Comparison of ENCODE assay signal across 9 cellular contexts in genomic region chr15:73996267-73996666, GRCh38. TPM values are rescaled to one million over a fixed set of nuclear protein-coding genes. Genes with fewer than 3 reads are reported as not detected.
A peak's percentile ranks its signal among the peaks of the same experiment; 100 is the strongest.
DNase-seq lines count a peak whose midpoint lies in the region; ATAC-seq and TF ChIP-seq lines count a peak whose summit lies in the region.
"Had no signal": no experiment of that assay in that cellular context is flagged by ENCODE, and none has a peak within 500 bp of the region (broad histone marks: within the 10 kb centered on the region; RNA-seq: fewer than 3 reads in every experiment).

No MANE protein-coding gene starts in this region.

- peaks cover 13% of the 10 kb centered on the region for H3K36me3 Mint-ChIP-seq in activated naive CD4-positive, alpha-beta T cell treated with anti-CD3 and anti-CD28 coated beads for 36 hours (ENCODE audit: low read depth)

- H3K4me3 ChIP-seq in ascending aorta: peak overlapping the region; percentile 92 to 99
- peak overlapping the region; percentile 6 for H3K4me3 ChIP-seq in lung
- peak overlapping the region in 3 of 4 donors; percentile 9 to 88 (median 79) for H3K4me3 ChIP-seq in transverse colon

- TF ChIP-seq EP300 in transverse colon (IDR thresholded peaks at IDR 0.05; ENCODE audit: low read depth): no peak

- DNase-seq in activated naive CD4-positive, alpha-beta T cell treated with anti-CD3 and anti-CD28 coated beads for 36 hours: no peak
- DNase-seq in activated naive CD4-positive, alpha-beta T cell (lab: John Stamatoyannopoulos, UW): no peak
- DNase-seq in ascending aorta (ENCODE audit: low spot score in 2 of 2) (no peak), lung (ENCODE audit: low spot score) (no peak), transverse colon (no peak), LoVo (ENCODE audit: low spot score) (no peak), glomerular visceral epithelial cell (ENCODE audit: extremely low spot score) (no peak)
- DNase-seq: KG1 had no signal

- WGBS in lung, 2 donors: 47 to 49% methylated on average over 2 of the region's 2 CpGs
- WGBS in transverse colon (ENCODE audit: low coverage in 1 of 2), 2 donors: 45 to 47% methylated on average over 2 of the region's 2 CpGs

- H3K27me3 Mint-ChIP-seq in activated naive CD4-positive, alpha-beta T cell treated with anti-CD3 and anti-CD28 coated beads for 36 hours (ENCODE audit: low read depth): no peaks in the 10 kb centered on the region

- H3K4me1 ChIP-seq in ascending aorta: peaks cover 10 to 29% of the 10 kb centered on the region in 2 donors
- H3K4me1 ChIP-seq in lung (ENCODE audit: control insufficient read depth in 2 of 2, insufficient read depth in 2 of 2, low read length in 2 of 2): peaks cover 5 to 20% of the 10 kb centered on the region in 2 donors
- peaks cover 24 to 83% (median 53%) of the 10 kb centered on the region in 4 donors for H3K4me1 ChIP-seq in transverse colon

- H3K27ac Mint-ChIP-seq in activated naive CD4-positive, alpha-beta T cell treated with anti-CD3 and anti-CD28 coated beads for 36 hours: peak overlapping the region; percentile 96

- no peak for TF ChIP-seq POLR2A in transverse colon (IDR thresholded peaks at IDR 0.05)

- in situ Hi-C loops in transverse colon (cut with MboI; ENCODE audit: low pct_ligation_motif_present in 1 of 4, low pct_unique_long_range_greater_than_20kb in 1 of 4, low sequenced_read_pairs in 3 of 4): no loop called here

- no peaks in the 10 kb centered on the region for H3K9me3 ChIP-seq in ascending aorta
- no peaks in the 10 kb centered on the region for H3K9me3 ChIP-seq in lung (ENCODE audit: control insufficient read depth in 2 of 2, insufficient read depth in 1 of 2, low read length in 1 of 2)
- H3K9me3 ChIP-seq in transverse colon: no peaks in the 10 kb centered on the region

- TF ChIP-seq CTCF in ascending aorta (IDR thresholded peaks at IDR 0.05): no peak
- no peak for TF ChIP-seq CTCF in lung (IDR thresholded peaks at IDR 0.05; ENCODE audit: control extremely low read depth, extremely low read depth)
- no peak for TF ChIP-seq CTCF in transverse colon (IDR thresholded peaks at IDR 0.05)

- peaks cover 56% of the 10 kb centered on the region for H3K4me1 Mint-ChIP-seq in activated naive CD4-positive, alpha-beta T cell treated with anti-CD3 and anti-CD28 coated beads for 36 hours (ENCODE audit: low read depth)

- H3K4me3 Mint-ChIP-seq in activated naive CD4-positive, alpha-beta T cell treated with anti-CD3 and anti-CD28 coated beads for 36 hours: peak overlapping the region; percentile 95

- CTCF ChIA-PET in activated naive CD4-positive, alpha-beta T cell treated with anti-CD3 and anti-CD28 coated beads for 36 hours (lab: Charles Lee): interaction anchor here (1.1 to 5.2 kb wide), 3 partner anchors 10 to 27 kb away, joined by 3 to 54 read pairs (median 10); no protein-coding TSS in a partner anchor

- peak overlapping the region in 1 of 2 donors; percentile 98 for H3K27ac ChIP-seq in ascending aorta
- no peak overlapping the region for H3K27ac ChIP-seq in lung (ENCODE audit: low read depth in 1 of 2, low read length in 1 of 2)
- peak overlapping the region; percentile 95 to 98 (median 96) for H3K27ac ChIP-seq in transverse colon

- no peaks in the 10 kb centered on the region for H3K27me3 ChIP-seq in ascending aorta
- no peaks in the 10 kb centered on the region for H3K27me3 ChIP-seq in lung (ENCODE audit: control insufficient read depth, insufficient read depth)
- H3K27me3 ChIP-seq in transverse colon: no peaks in the 10 kb centered on the region

- ATAC-seq in lung (ENCODE audit: insufficient read depth, low FRiP score) (no peak), GM18502 (IDR thresholded peaks at IDR 0.05; ENCODE audit: poor library complexity, unreplicated experiment) (no peak)

- no peaks in the 10 kb centered on the region for H3K9me3 Mint-ChIP-seq in activated naive CD4-positive, alpha-beta T cell treated with anti-CD3 and anti-CD28 coated beads for 36 hours

- intact Hi-C loops in activated naive CD4-positive, alpha-beta T cell treated with anti-CD3 and anti-CD28 coated beads for 36 hours (cut with micrococcal nuclease): loop anchor here (10.0 kb wide), 1 partner anchor 1771 kb away; no protein-coding TSS in a partner anchor
- intact Hi-C loops in ascending aorta (cut with DNase I): loop anchor here (2.0 kb wide), 1 partner anchor 619 kb away; the partner anchor contains the start of gene CLK3
- intact Hi-C loops in transverse colon (cut with DNase I; ENCODE audit: low total_unique reads): no loop called here

- peaks cover 10 to 30% of the 10 kb centered on the region in 2 donors for H3K36me3 ChIP-seq in ascending aorta
- peaks cover 6 to 10% of the 10 kb centered on the region in 2 donors for H3K36me3 ChIP-seq in lung (ENCODE audit: control insufficient read depth in 2 of 2, insufficient read depth in 2 of 2, low read length in 2 of 2)
- H3K36me3 ChIP-seq in transverse colon: peaks cover 0 to 4% (median 0%) of the 10 kb centered on the region in 4 donors

RNA-seq across cellular contexts. Expression of gene PML, which starts 1.8 kb away (rescaled TPM):
- total RNA-seq in activated naive CD4-positive, alpha-beta T cell treated with anti-CD3 and anti-CD28 coated beads for 36 hours: 10 to 100 TPM; 69.6 to 70.2 TPM
- total RNA-seq in ascending aorta (227 TPM), lung (10 to 100 TPM; 77.5 to 80.5 TPM), transverse colon (100 to 1,000 TPM in 1 of 4 donors, 10 to 100 TPM in 3; 35.1 to 128 (median 70.0) TPM)
- 10 to 100 TPM; 33.9 to 44.2 TPM for polyA plus RNA-seq in lung

RNA-seq across cellular contexts. Expression of gene STOML1, which starts 4.2 kb away (rescaled TPM):
- total RNA-seq in activated naive CD4-positive, alpha-beta T cell treated with anti-CD3 and anti-CD28 coated beads for 36 hours: 1 to 10 TPM; 8.7 to 9.5 TPM
- 15.3 TPM for total RNA-seq in ascending aorta
- 10 to 100 TPM; 10.3 to 30.5 TPM for total RNA-seq in lung
- 10 to 100 TPM; 23.4 to 35.4 TPM for polyA plus RNA-seq in lung
- 10 to 100 TPM in 1 of 4 donors, 1 to 10 TPM in 2, under 1 TPM in 1; 0.75 to 14.6 (median 4.5) TPM for total RNA-seq in transverse colon

Comparison
In these comparisons a context has a peak if more than half of its experiments do, and no peak if none do; other contexts are left out.
1. H3K27ac ChIP-seq: peak in transverse colon (4 of 4); none in lung (0 of 2).
2. H3K4me3 ChIP-seq: peak in every context shown above with its lines; median percentile 96 in ascending aorta; 79 in transverse colon; 6 in lung.